In genomic region chr11:15779518-15779917, GRCh38 we compare ENCODE assay signal across 25 cellular contexts.
"Had no signal": no experiment of that assay in that cellular context is flagged by ENCODE, and none has a peak within 500 bp of the region (broad histone marks: within the 10 kb centered on the region; RNA-seq: fewer than 3 reads in every experiment).

No MANE protein-coding gene starts in this region.

- H3K36me3 ChIP-seq: esophagus squamous epithelium, pancreas, right lobe of liver, stomach, thyroid gland, vagina had no signal

- H3K9me3 Mint-ChIP-seq: memory B cell had no signal

- H3K9me3 ChIP-seq: esophagus squamous epithelium, pancreas, right lobe of liver, stomach, thyroid gland, vagina had no signal

- H3K4me1 ChIP-seq: right lobe of liver, vagina had no signal

- H3K4me3 Mint-ChIP-seq: effector memory CD8-positive, alpha-beta T cell; immature natural killer cell; memory B cell; natural killer cell had no signal

- H3K4me2 ChIP-seq: smooth muscle cell had no signal

- DNase-seq: effector memory CD8-positive, alpha-beta T cell; erythroblast; esophagus squamous epithelium; foreskin melanocyte; hypothalamus; immature natural killer cell; islet precursor cell; kidney glomerular epithelial cell; natural killer cell; occipital lobe; pancreas; right lobe of liver; stimulated activated CD4-positive, alpha-beta T cell treated with anti-CD3 and anti-CD28 coated beads, Interleukin-12 subunit alpha, Interleukin-12 subunit beta, amount 100 ng/mL, for 4 hours; stimulated activated CD4-positive, alpha-beta T cell treated with anti-CD3 and anti-CD28 coated beads, Interleukin-1b, Interleukin-23, amount 100 ng/mL, for 48 hours; stimulated activated CD4-positive, alpha-beta T cell treated with anti-CD3 and anti-CD28 coated beads, Interleukin-4, amount 100 ng/mL, for 1 hour; stimulated activated CD8-positive, alpha-beta memory T cell treated with anti-CD3 and anti-CD28 coated beads, Interleukin-4, amount 100 ng/mL, for 48 hours; stimulated activated naive CD4-positive, alpha-beta T cell; stomach; thyroid gland; trophoblast cell had no signal

- H3K4me1 Mint-ChIP-seq: immature natural killer cell, memory B cell, natural killer cell had no signal

- ATAC-seq: effector memory CD8-positive, alpha-beta T cell; natural killer cell; pancreas; right lobe of liver had no signal

- H3K4me3 ChIP-seq: coronary artery, esophagus squamous epithelium, lung, pancreas, right lobe of liver, smooth muscle cell, stomach, thyroid gland, vagina had no signal

- H3K27ac Mint-ChIP-seq: effector memory CD8-positive, alpha-beta T cell; immature natural killer cell; memory B cell; natural killer cell had no signal

- H3K36me3 Mint-ChIP-seq: immature natural killer cell, memory B cell, natural killer cell had no signal

- H3K27me3 ChIP-seq: esophagus squamous epithelium, pancreas, right lobe of liver, stomach, thyroid gland, vagina had no signal

- H3K27ac ChIP-seq: esophagus squamous epithelium, pancreas, right lobe of liver, stomach, thyroid gland, vagina had no signal
